ENCODE assay signal across 1 cellular context in genomic region chr6:37210313-37210898, GRCh38.
TF ChIP-seq lines count a peak whose summit lies in the region.

No MANE protein-coding gene starts in this region.

TF ChIP-seq in GM23338, 12 proteins besides CTCF, POLR2A, EP300 and RAD21 (continued from another document):
- TF ChIP-seq REST (IDR thresholded peaks at IDR 0.05; ENCODE audit: unreplicated experiment) (no peak), ZNF114 (CRISPR knock-in tag; IDR thresholded peaks at IDR 0.05) (no peak)
